Comparison of ENCODE assay signal across 12 cellular contexts in genomic region chr3:196997311-196997710, GRCh38. TPM values are rescaled to one million over a fixed set of nuclear protein-coding genes. Genes with fewer than 3 reads are reported as not detected.
DNase-seq lines count a peak whose midpoint lies in the region; ATAC-seq, FAIRE-seq and TF ChIP-seq lines count a peak whose summit lies in the region.
"Had no signal": no experiment of that assay in that cellular context is flagged by ENCODE, and none has a peak within 500 bp of the region (broad histone marks: within the 10 kb centered on the region; RNA-seq: fewer than 3 reads in every experiment).

No MANE protein-coding gene starts in this region.

- H3K36me3 ChIP-seq in breast epithelium (no peaks in the 10 kb centered on the region), kidney (ENCODE audit: control insufficient read depth in 1 of 2, insufficient read depth in 2 of 2, low read length in 2 of 2) (no peaks in the 10 kb centered on the region), spleen (no peaks in the 10 kb centered on the region)

- ATAC-seq in HG03139 (IDR thresholded peaks at IDR 0.05; ENCODE audit: unreplicated experiment), result no peak
- ATAC-seq: PC-3 had no signal

- no peak overlapping the region for H3K4me3 Mint-ChIP-seq in MCF 10A (ENCODE audit: unreplicated experiment)

- H3K27ac ChIP-seq in breast epithelium (peak overlapping the region; percentile 71 to 80), angular gyrus (ENCODE audit: low read depth, low read length) (peak overlapping the region; percentile 3), kidney (ENCODE audit: low read depth in 2 of 2, low read length in 2 of 2) (no peak overlapping the region), spleen (no peak overlapping the region)

- no TSS peak for BruUV-seq in MCF 10A (replicated peaks; lab: Mats Ljungman, UMichigan)

- intact Hi-C loops in breast epithelium (cut with DNase I; ENCODE audit: low total_unique reads), result no loop called here
- intact Hi-C loops in MCF 10A (cut with micrococcal nuclease), result no loop called here
- intact Hi-C loops in kidney (cut with DNase I), result no loop called here
- intact Hi-C loops in spleen (cut with DNase I; ENCODE audit: low total_unique reads), result no loop called here

- peaks cover 6% of the 10 kb centered on the region for H3K4me1 Mint-ChIP-seq in MCF 10A (ENCODE audit: insufficient read depth, unreplicated experiment)

- CTCF ChIA-PET in MCF 10A (lab: Yijun Ruan, JAX), result interaction anchor here (0.6 kb wide), 1 partner anchor 777 kb away, joined by 5 read pairs; no protein-coding TSS in a partner anchor

- FAIRE-seq in kidney (lab: Jason Lieb, UNC), result no peak
- FAIRE-seq: HTR-8/SVneo had no signal

- H3K27me3 Mint-ChIP-seq in MCF 10A (ENCODE audit: insufficient read depth, unreplicated experiment), result no peaks in the 10 kb centered on the region
- H3K27me3 Mint-ChIP-seq: CD4-positive, CD25-positive, alpha-beta regulatory T cell had no signal

- H3K4me1 ChIP-seq in breast epithelium (no peaks in the 10 kb centered on the region), kidney (ENCODE audit: control insufficient read depth in 1 of 2, insufficient read depth in 1 of 2, low read depth in 1 of 2, low read length in 2 of 2) (no peaks in the 10 kb centered on the region), spleen (peaks cover 0 to 7% (median 4%) of the 10 kb centered on the region in 6 donors)

- no peaks in the 10 kb centered on the region for H3K36me3 Mint-ChIP-seq in MCF 10A (ENCODE audit: insufficient read depth, unreplicated experiment)
- H3K36me3 Mint-ChIP-seq: CD4-positive, CD25-positive, alpha-beta regulatory T cell had no signal

- no peak for TF ChIP-seq CTCF in breast epithelium (IDR thresholded peaks at IDR 0.05)
- TF ChIP-seq CTCF in MCF 10A (IDR thresholded peaks at IDR 0.05; ENCODE audit: unreplicated experiment), result no peak
- no peak for TF ChIP-seq CTCF in kidney (IDR thresholded peaks at IDR 0.05; ENCODE audit: borderline replicate concordance, extremely low read depth, insufficient read depth)
- no peak for TF ChIP-seq CTCF in spleen (IDR thresholded peaks at IDR 0.05 in 8 of 11, conservative IDR thresholded peaks at IDR 0.05 in 3 of 11)

- H3K9me3 Mint-ChIP-seq in MCF 10A (ENCODE audit: unreplicated experiment), result no peaks in the 10 kb centered on the region
- H3K9me3 Mint-ChIP-seq: CD4-positive, CD25-positive, alpha-beta regulatory T cell had no signal

- no peaks in the 10 kb centered on the region for H3K27me3 ChIP-seq in breast epithelium
- no peaks in the 10 kb centered on the region for H3K27me3 ChIP-seq in spleen (replicated peaks in 1 of 7)

- DNase-seq in breast epithelium (ENCODE audit: low spot score in 2 of 2) (no peak), MCF 10A (ENCODE audit: unreplicated experiment) (no peak), kidney (peak; percentile 53), spleen (peak; percentile 62), NCI-H2196 (lab: John Stamatoyannopoulos, UW; ENCODE audit: unreplicated experiment) (no peak), CD1c-positive myeloid dendritic cell (ENCODE audit: extremely low spot score) (no peak)
- DNase-seq: CD4-positive, CD25-positive, alpha-beta regulatory T cell; NK-92 treated with Interleukin-12 subunit alpha and Interleukin-12 subunit beta, amount 100 ng/mL, for 24 hours; PC-3 had no signal

- H3K4me3 ChIP-seq in breast epithelium (no peak overlapping the region), kidney (ENCODE audit: low read length in 2 of 2) (no peak overlapping the region), spleen (no peak overlapping the region)

- no peaks in the 10 kb centered on the region for H3K9me3 ChIP-seq in breast epithelium
- H3K9me3 ChIP-seq in kidney (ENCODE audit: control insufficient read depth in 1 of 2, low read length in 2 of 2), result no peaks in the 10 kb centered on the region
- no peaks in the 10 kb centered on the region for H3K9me3 ChIP-seq in spleen

- H3K27ac Mint-ChIP-seq in MCF 10A (ENCODE audit: low read depth, unreplicated experiment), result no peak overlapping the region
- H3K27ac Mint-ChIP-seq: CD4-positive, CD25-positive, alpha-beta regulatory T cell had no signal

- POLR2A ChIA-PET in MCF 10A (lab: Yijun Ruan, JAX), result interaction anchor here (0.7 kb wide), 1 partner anchor 19 kb away, joined by 3 read pairs; no protein-coding TSS in a partner anchor

- TF ChIP-seq POLR2A in breast epithelium (IDR thresholded peaks at IDR 0.05), result no peak
- TF ChIP-seq POLR2A in spleen (IDR thresholded peaks at IDR 0.05), result no peak

- WGBS in spleen, 5 donors, result 92 to 98% (median 96%) methylated on average over 13 to 15 of the region's 15 CpGs

- H3K9ac ChIP-seq in kidney (ENCODE audit: low read length in 2 of 2), result no peak overlapping the region

RNA-seq across cellular contexts. Expression of gene PIGZ, which starts 28.7 kb away (rescaled TPM):
- 10 to 100 TPM; 10.5 to 14.4 (median 12.0) TPM for total RNA-seq in breast epithelium
- 5.2 and 7.1 TPM in 2 replicates for total RNA-seq in MCF 10A (2022)
- 3.5 TPM for total RNA-seq in kidney
- 1.4 TPM for polyA plus RNA-seq in kidney (ENCODE audit: insufficient read depth, low read depth, low replicate concordance)
- total RNA-seq in spleen, result 1 to 10 TPM; 2.0 to 5.1 (median 2.6) TPM
- polyA plus RNA-seq in spleen, result 1 to 10 TPM; 2.0 to 2.6 (median 2.2) TPM

RNA-seq across cellular contexts. Expression of gene MELTF, which starts 32.3 kb away (rescaled TPM):
- total RNA-seq in breast epithelium (10 to 100 TPM in 2 of 3 donors, 1 to 10 TPM in 1; 7.2 to 58.2 (median 10.2) TPM), MCF 10A (2022) (9.1 and 20.6 TPM in 2 replicates), kidney (8.7 TPM), spleen (1 to 10 TPM in 5 of 7 donors, under 1 TPM in 2; 0.65 to 3.9 (median 1.8) TPM)
- polyA plus RNA-seq in kidney (ENCODE audit: insufficient read depth, low read depth, low replicate concordance) (6.1 TPM), spleen (under 1 TPM; 0.41 to 0.77 (median 0.67) TPM)

RNA-seq across cellular contexts. Expression of gene NCBP2, which starts 55.0 kb away (rescaled TPM):
- total RNA-seq in breast epithelium (10 to 100 TPM; 40.8 to 44.9 (median 42.6) TPM), MCF 10A (2022) (80.9 and 91.8 TPM in 2 replicates), kidney (59.9 TPM), spleen (10 to 100 TPM; 44.6 to 50.2 (median 48.7) TPM)
- polyA plus RNA-seq in kidney (ENCODE audit: insufficient read depth, low read depth, low replicate concordance) (46.1 TPM), spleen (10 to 100 TPM; 53.7 to 61.1 (median 56.9) TPM)

Comparison
In these comparisons a context has a peak if more than half of its experiments do, and no peak if none do; other contexts are left out.
1. DNase-seq: peak in kidney (single experiment) and spleen (single experiment); none in breast epithelium (0 of 2), MCF 10A (single experiment), NCI-H2196 (single experiment) and CD1c-positive myeloid dendritic cell (single experiment).
2. H3K27ac ChIP-seq: peak in breast epithelium (2 of 2) and angular gyrus (single experiment); none in kidney (0 of 2) and spleen (0 of 8).